ENCODE assay signal across 1 cellular context in genomic region chr22:46074771-46075551, GRCh38.
TF ChIP-seq lines count a peak whose summit lies in the region.

No MANE protein-coding gene starts in this region.

TF ChIP-seq in GM23338, 12 proteins besides CTCF, POLR2A, EP300 and RAD21 (continued from another document):
- no peak for TF ChIP-seq ZNF462 (CRISPR knock-in tag; IDR thresholded peaks at IDR 0.05)
